Comparison of ENCODE assay signal across 16 cellular contexts in the genomic region with DNA sequence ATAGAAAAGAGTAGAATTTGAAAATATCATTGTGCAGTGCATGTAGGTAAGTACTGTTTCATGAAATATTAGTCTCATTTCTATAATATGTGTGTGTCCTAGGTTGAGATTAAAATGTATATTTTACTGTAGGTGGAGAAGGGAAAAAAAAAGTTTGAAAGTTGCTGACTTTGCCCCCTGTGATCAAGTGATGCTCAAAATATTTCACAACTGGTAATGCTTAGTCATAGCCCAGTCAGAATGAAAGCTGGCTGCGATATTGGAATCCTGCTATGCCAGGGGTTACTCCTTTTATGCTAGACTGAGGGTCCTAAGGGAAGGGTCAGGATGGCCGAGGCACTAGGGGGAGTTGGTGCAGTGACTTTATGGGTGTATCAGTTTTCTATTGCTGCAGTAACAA. TPM values are rescaled to one million over a fixed set of nuclear protein-coding genes. Genes with fewer than 3 reads are reported as not detected.
DNase-seq lines count a peak whose midpoint lies in the region; ATAC-seq and TF ChIP-seq lines count a peak whose summit lies in the region.
"Had no signal": no experiment of that assay in that cellular context is flagged by ENCODE, and none has a peak within 500 bp of the region (broad histone marks: within the 10 kb centered on the region; RNA-seq: fewer than 3 reads in every experiment).

No MANE protein-coding gene starts in this region.

- no peak overlapping the region for H3K9ac ChIP-seq in KMS-11

- no peaks in the 10 kb centered on the region for H3K79me2 ChIP-seq in KMS-11 (ENCODE audit: insufficient read depth, low read depth)

- ATAC-seq in GM18870 (IDR thresholded peaks at IDR 0.05; ENCODE audit: unreplicated experiment) (no peak), left colon (no peak)

- TF ChIP-seq CTCF in AG10803 (conservative IDR thresholded peaks at IDR 0.05; ENCODE audit: low read length) (no peak), KMS-11 (conservative IDR thresholded peaks at IDR 0.05; ENCODE audit: low read depth, low read length) (no peak)

- no peaks in the 10 kb centered on the region for H3K27me3 ChIP-seq in KMS-11 (ENCODE audit: insufficient read depth, low read depth)
- H3K27me3 ChIP-seq: uterus had no signal

- intact Hi-C loops in activated T-helper 1 cell treated with anti-CD3 and anti-CD28 coated beads, Interleukin-12 subunit alpha, Interleukin-12 subunit beta, Interleukin-2, Interleukin-4 antibody, amounts not matched to agents 30 ng/mL and 10 ng/mL and 1 ng/mL, durations not matched to agents 14 hours and 24 hours and 36 hours (cut with micrococcal nuclease) = no loop called here
- intact Hi-C loops in left colon (cut with DNase I, micrococcal nuclease) = no loop called here

- H3K9me3 Mint-ChIP-seq in activated T-helper 1 cell treated with anti-CD3 and anti-CD28 coated beads, Interleukin-12 subunit alpha, Interleukin-12 subunit beta, Interleukin-2, Interleukin-4 antibody, amounts not matched to agents 30 ng/mL and 10 ng/mL and 1 ng/mL, durations not matched to agents 14 hours and 24 hours and 36 hours = no peaks in the 10 kb centered on the region

- H3K36me3 Mint-ChIP-seq in activated T-helper 1 cell treated with anti-CD3 and anti-CD28 coated beads, Interleukin-12 subunit alpha, Interleukin-12 subunit beta, Interleukin-2, Interleukin-4 antibody, amounts not matched to agents 30 ng/mL and 10 ng/mL and 1 ng/mL, durations not matched to agents 14 hours and 24 hours and 36 hours (ENCODE audit: low read depth) = no peaks in the 10 kb centered on the region

- peaks cover 4% of the 10 kb centered on the region for H3K27me3 Mint-ChIP-seq in activated T-helper 1 cell treated with anti-CD3 and anti-CD28 coated beads, Interleukin-12 subunit alpha, Interleukin-12 subunit beta, Interleukin-2, Interleukin-4 antibody, amounts not matched to agents 30 ng/mL and 10 ng/mL and 1 ng/mL, durations not matched to agents 14 hours and 24 hours and 36 hours (ENCODE audit: insufficient read depth)

- H3K27ac Mint-ChIP-seq in activated T-helper 1 cell treated with anti-CD3 and anti-CD28 coated beads, Interleukin-12 subunit alpha, Interleukin-12 subunit beta, Interleukin-2, Interleukin-4 antibody, amounts not matched to agents 30 ng/mL and 10 ng/mL and 1 ng/mL, durations not matched to agents 14 hours and 24 hours and 36 hours = no peak overlapping the region

- H3K27ac ChIP-seq in KMS-11 = no peak overlapping the region
- H3K27ac ChIP-seq: C4-2B, coronary artery, uterus had no signal

- no peak overlapping the region for H3K4me3 ChIP-seq in AG10803 (ENCODE audit: low read length)
- H3K4me3 ChIP-seq in KMS-11 (IDR thresholded peaks at IDR 0.05; ENCODE audit: insufficient read depth, low read depth, low read length) = no peak overlapping the region
- H3K4me3 ChIP-seq: coronary artery, uterus had no signal

- H3K36me3 ChIP-seq in KMS-11 (ENCODE audit: insufficient read depth) = no peaks in the 10 kb centered on the region
- H3K36me3 ChIP-seq: uterus had no signal

- no peak overlapping the region for H3K4me3 Mint-ChIP-seq in activated T-helper 1 cell treated with anti-CD3 and anti-CD28 coated beads, Interleukin-12 subunit alpha, Interleukin-12 subunit beta, Interleukin-2, Interleukin-4 antibody, amounts not matched to agents 30 ng/mL and 10 ng/mL and 1 ng/mL, durations not matched to agents 14 hours and 24 hours and 36 hours

- H2AFZ ChIP-seq in KMS-11 (ENCODE audit: low read depth) = peak overlapping the region; percentile 12; the same call in 1 of the 2 replicates

- no peaks in the 10 kb centered on the region for H4K20me1 ChIP-seq in KMS-11 (ENCODE audit: insufficient read depth)

- DNase-seq in AG10803 (ENCODE audit: low read depth) = peak; percentile 36
- DNase-seq in amniotic epithelial cell (ENCODE audit: low read depth) = peak; percentile 63
- DNase-seq in glomerular visceral epithelial cell (ENCODE audit: extremely low spot score) = peak; percentile 9
- DNase-seq in activated T-helper 1 cell treated with anti-CD3 and anti-CD28 coated beads, Interleukin-12 subunit alpha, Interleukin-12 subunit beta, Interleukin-2, Interleukin-4 antibody, amounts not matched to agents 30 ng/mL and 10 ng/mL and 1 ng/mL, durations not matched to agents 14 hours and 24 hours and 36 hours (ENCODE audit: low spot score) = no peak
- DNase-seq in NCI-H2171 treated with DMSO at 0.1 percent for 48 hours (lab: John Stamatoyannopoulos, UW) = no peak
- DNase-seq in left colon = no peak
- DNase-seq: glutamatergic neuron; NCI-H1105 treated with DMSO at 0.1 percent for 48 hours; NCI-H774; stimulated activated CD4-positive, alpha-beta T cell treated with anti-CD3 and anti-CD28 coated beads, Interleukin-12 subunit alpha, Interleukin-12 subunit beta, amount 100 ng/mL, for 4 hours; T-helper 1 cell; uterus had no signal

- H3K4me1 ChIP-seq in KMS-11 (ENCODE audit: low read depth, poor library complexity, severe bottlenecking) = peaks cover 15% of the 10 kb centered on the region
- H3K4me1 ChIP-seq: uterus had no signal

- peak overlapping the region; percentile 16; the same call in 1 of the 2 replicates for H3K4me2 ChIP-seq in KMS-11

- no peaks in the 10 kb centered on the region for H3K4me1 Mint-ChIP-seq in activated T-helper 1 cell treated with anti-CD3 and anti-CD28 coated beads, Interleukin-12 subunit alpha, Interleukin-12 subunit beta, Interleukin-2, Interleukin-4 antibody, amounts not matched to agents 30 ng/mL and 10 ng/mL and 1 ng/mL, durations not matched to agents 14 hours and 24 hours and 36 hours (ENCODE audit: low read depth)

RNA-seq across cellular contexts. Expression of a gene that starts 19.5 kb away (rescaled TPM):
- 21.5 and 22.0 TPM in 2 replicates for total RNA-seq in activated T-helper 1 cell treated with anti-CD3 and anti-CD28 coated beads, Interleukin-12 subunit alpha, Interleukin-12 subunit beta, Interleukin-2, Interleukin-4 antibody, amounts not matched to agents 30 ng/mL and 10 ng/mL and 1 ng/mL, durations not matched to agents 14 hours and 24 hours and 36 hours
- 10 to 100 TPM; 13.3 to 17.5 TPM for total RNA-seq in left colon

Comparison
In these comparisons a context has a peak if more than half of its experiments do, and no peak if none do; other contexts are left out.
1. DNase-seq: peak in AG10803 (single experiment), amniotic epithelial cell (single experiment) and glomerular visceral epithelial cell (single experiment); none in activated T-helper 1 cell treated with anti-CD3 and anti-CD28 coated beads, Interleukin-12 subunit alpha, Interleukin-12 subunit beta, Interleukin-2, Interleukin-4 antibody, amounts not matched to agents 30 ng/mL and 10 ng/mL and 1 ng/mL, durations not matched to agents 14 hours and 24 hours and 36 hours (single experiment), NCI-H2171 treated with DMSO at 0.1 percent for 48 hours (single experiment) and left colon (0 of 2).